21 cellular contexts compared by ENCODE assay signal in genomic region chr20:24665196-24665595, GRCh38.
"Had no signal": no experiment of that assay in that cellular context is flagged by ENCODE, and none has a peak within 500 bp of the region (broad histone marks: within the 10 kb centered on the region; RNA-seq: fewer than 3 reads in every experiment).

No MANE protein-coding gene starts in this region.

- H3K27me3 Mint-ChIP-seq: activated CD4-positive, alpha-beta T cell treated with anti-CD3 and anti-CD28 coated beads, Interleukin-2, amount 10 ng/mL, durations not matched to agents 24 days and 14 days; activated naive CD8-positive, alpha-beta T cell treated with anti-CD3 and anti-CD28 coated beads for 36 hours had no signal

- H3K27me3 ChIP-seq: cardiac muscle cell, colonic mucosa, neutrophil, pancreas, upper lobe of left lung had no signal

- DNase-seq: activated CD4-positive, alpha-beta T cell treated with anti-CD3 and anti-CD28 coated beads, Interleukin-2, amount 10 ng/mL, durations not matched to agents 24 days and 14 days; activated naive CD4-positive, alpha-beta T cell; activated naive CD8-positive, alpha-beta T cell treated with anti-CD3 and anti-CD28 coated beads for 36 hours; amniotic stem cell; colonic mucosa; erythroblast; foreskin melanocyte; immature natural killer cell; left ventricle myocardium superior; mesenchymal stem cell; naive thymus-derived CD4-positive, alpha-beta T cell; pancreas; retina; stimulated activated CD4-positive, alpha-beta T cell treated with anti-CD3 and anti-CD28 coated beads, Interleukin-12 subunit alpha, Interleukin-12 subunit beta, amount 100 ng/mL, for 4 hours; stimulated activated CD4-positive, alpha-beta T cell treated with anti-CD3 and anti-CD28 coated beads, Interleukin-2, amount 100 ng/mL, for 24 hours; stimulated activated naive CD8-positive, alpha-beta T cell treated with anti-CD3 and anti-CD28 coated beads, Interleukin-15, Interleukin-2, amounts not matched to agents 100 U/mL and 50 U/mL, for 24 hours; upper lobe of left lung had no signal

- H3K4me3 ChIP-seq: cardiac muscle cell, colonic mucosa, pancreas, upper lobe of left lung had no signal

- H3K4me3 Mint-ChIP-seq: activated CD4-positive, alpha-beta T cell treated with anti-CD3 and anti-CD28 coated beads, Interleukin-2, amount 10 ng/mL, durations not matched to agents 24 days and 14 days; activated naive CD8-positive, alpha-beta T cell treated with anti-CD3 and anti-CD28 coated beads for 36 hours; activated T-helper 1 cell treated with anti-CD3 and anti-CD28 coated beads, Interleukin-12 subunit alpha, Interleukin-12 subunit beta, Interleukin-2, Interleukin-4 antibody, amounts not matched to agents 30 ng/mL and 10 ng/mL and 1 ng/mL, durations not matched to agents 14 hours and 24 hours and 36 hours; immature natural killer cell; naive thymus-derived CD4-positive, alpha-beta T cell; T-helper 1 cell treated with Interleukin-12 subunit alpha and Interleukin-12 subunit beta and Interleukin-4 antibody, amounts not matched to agents 30 μg/mL and 1 μg/mL, for 36 hours had no signal

- H3K36me3 Mint-ChIP-seq: activated naive CD8-positive, alpha-beta T cell treated with anti-CD3 and anti-CD28 coated beads for 36 hours; immature natural killer cell; naive thymus-derived CD4-positive, alpha-beta T cell had no signal

- H3K36me3 ChIP-seq: cardiac muscle cell, colonic mucosa, neutrophil, pancreas, upper lobe of left lung had no signal

- H3K27ac ChIP-seq: cardiac muscle cell, colonic mucosa, neutrophil, pancreas, upper lobe of left lung had no signal

- H3K9me3 ChIP-seq: colonic mucosa, neutrophil, pancreas, upper lobe of left lung had no signal

- H3K9me3 Mint-ChIP-seq: activated CD4-positive, alpha-beta T cell treated with anti-CD3 and anti-CD28 coated beads, Interleukin-2, amount 10 ng/mL, durations not matched to agents 24 days and 14 days; activated naive CD8-positive, alpha-beta T cell treated with anti-CD3 and anti-CD28 coated beads for 36 hours; activated T-helper 1 cell treated with anti-CD3 and anti-CD28 coated beads, Interleukin-12 subunit alpha, Interleukin-12 subunit beta, Interleukin-2, Interleukin-4 antibody, amounts not matched to agents 30 ng/mL and 10 ng/mL and 1 ng/mL, durations not matched to agents 14 hours and 24 hours and 36 hours; naive thymus-derived CD4-positive, alpha-beta T cell; T-helper 1 cell treated with Interleukin-12 subunit alpha and Interleukin-12 subunit beta and Interleukin-4 antibody, amounts not matched to agents 30 μg/mL and 1 μg/mL, for 36 hours had no signal

- ATAC-seq: left ventricle myocardium superior; naive thymus-derived CD4-positive, alpha-beta T cell; pancreas; stimulated activated naive CD8-positive, alpha-beta T cell treated with anti-CD3 and anti-CD28 coated beads, Interleukin-15, Interleukin-2, amounts not matched to agents 100 U/mL and 50 U/mL, for 24 hours had no signal

- H3K4me1 ChIP-seq: colonic mucosa, pancreas, upper lobe of left lung had no signal

- H3K4me1 Mint-ChIP-seq: activated CD4-positive, alpha-beta T cell treated with anti-CD3 and anti-CD28 coated beads, Interleukin-2, amount 10 ng/mL, durations not matched to agents 24 days and 14 days; activated naive CD8-positive, alpha-beta T cell treated with anti-CD3 and anti-CD28 coated beads for 36 hours; immature natural killer cell; naive thymus-derived CD4-positive, alpha-beta T cell had no signal

- H3K27ac Mint-ChIP-seq: activated CD4-positive, alpha-beta T cell treated with anti-CD3 and anti-CD28 coated beads, Interleukin-2, amount 10 ng/mL, durations not matched to agents 24 days and 14 days; activated naive CD8-positive, alpha-beta T cell treated with anti-CD3 and anti-CD28 coated beads for 36 hours; activated T-helper 1 cell treated with anti-CD3 and anti-CD28 coated beads, Interleukin-12 subunit alpha, Interleukin-12 subunit beta, Interleukin-2, Interleukin-4 antibody, amounts not matched to agents 30 ng/mL and 10 ng/mL and 1 ng/mL, durations not matched to agents 14 hours and 24 hours and 36 hours; immature natural killer cell; naive thymus-derived CD4-positive, alpha-beta T cell; T-helper 1 cell treated with Interleukin-12 subunit alpha and Interleukin-12 subunit beta and Interleukin-4 antibody, amounts not matched to agents 30 μg/mL and 1 μg/mL, for 36 hours had no signal
